16 cellular contexts compared by ENCODE assay signal in the genomic region with DNA sequence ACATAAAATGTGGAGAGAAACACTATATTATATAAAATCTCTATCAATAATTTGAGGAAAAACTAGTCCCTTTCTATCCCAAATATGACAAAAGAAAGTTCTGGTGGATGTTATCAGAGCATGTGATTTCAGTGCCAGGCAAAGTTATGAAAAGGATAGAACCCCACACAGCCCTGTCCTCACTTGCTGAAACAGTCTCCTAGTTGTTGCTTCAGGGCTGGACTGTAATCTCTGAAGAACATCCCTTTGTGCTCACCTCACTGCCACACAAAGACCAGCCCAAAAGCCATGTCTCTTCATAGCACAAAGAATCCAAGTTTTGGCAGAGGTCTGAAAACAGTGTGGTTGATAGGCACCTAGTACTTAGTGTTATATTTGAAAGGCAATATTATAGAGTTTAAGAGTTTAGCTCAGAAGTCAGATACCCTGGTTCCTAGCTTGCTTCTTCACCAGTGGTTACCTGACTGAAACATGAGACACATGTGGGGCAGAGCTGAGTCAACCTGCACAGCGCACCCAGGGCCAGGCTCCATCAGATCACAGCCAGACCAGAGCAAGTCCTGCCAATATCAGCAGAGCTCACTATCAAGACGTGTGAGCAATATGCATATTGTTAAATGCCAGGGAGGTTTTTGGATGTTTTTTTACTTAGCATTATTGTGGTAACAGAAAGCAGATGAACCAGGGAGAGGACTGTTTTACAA. TPM values are rescaled to one million over a fixed set of nuclear protein-coding genes. Genes with fewer than 3 reads are reported as not detected.
DNase-seq lines count a peak whose midpoint lies in the region; ATAC-seq and TF ChIP-seq lines count a peak whose summit lies in the region.
"Had no signal": no experiment of that assay in that cellular context is flagged by ENCODE, and none has a peak within 500 bp of the region (broad histone marks: within the 10 kb centered on the region; RNA-seq: fewer than 3 reads in every experiment).

No MANE protein-coding gene starts in this region.

- in situ Hi-C loops in mammary epithelial cell (cut with MboI; ENCODE audit: low sequenced_read_pairs in 2 of 2) = no loop called here

- DNase-seq in PC-3 (peak; percentile 36), mammary epithelial cell (peak; percentile 40), foreskin keratinocyte (peak in 1 of 2 donors; percentile 44), lower lobe of right lung (no peak), SHP77 (lab: John Stamatoyannopoulos, UW) (no peak)
- no peak for DNase-seq in activated effector memory CD4-positive, alpha-beta T cell treated with anti-CD3 and anti-CD28 coated beads, Interleukin-2, amount 50 U/mL, for 16 hours
- DNase-seq: BE2C; CD4-positive, alpha-beta memory T cell; DMS79; GM23248 had no signal

- H3K4me3 Mint-ChIP-seq in activated T-helper 17 cell treated with anti-CD3 and anti-CD28 coated beads, Interleukin-2, amount 50 U/mL, for 72 hours = no peak overlapping the region
- H3K4me3 Mint-ChIP-seq: CD4-positive, alpha-beta memory T cell had no signal

- H3K9me3 ChIP-seq in PC-3 (ENCODE audit: low read length) = 0 out of 2 replicates have a peak, but pooled peaks cover 11% of the 10 kb centered on the region
- no peaks in the 10 kb centered on the region for H3K9me3 ChIP-seq in mammary epithelial cell (replicated peaks; ENCODE audit: insufficient read depth, low read length)
- no peaks in the 10 kb centered on the region for H3K9me3 ChIP-seq in lower lobe of right lung
- H3K9me3 ChIP-seq: BE2C had no signal

- TF ChIP-seq CTCF in PC-3 (conservative IDR thresholded peaks at IDR 0.05; ENCODE audit: low read depth, low read length) (no peak), mammary epithelial cell (conservative IDR thresholded peaks at IDR 0.05 in 1 of 2, IDR thresholded peaks at IDR 0.05 in 1 of 2; ENCODE audit: extremely low read depth in 1 of 2, insufficient read depth in 1 of 2, low read depth in 1 of 2, low read length in 2 of 2) (no peak), foreskin keratinocyte (conservative IDR thresholded peaks at IDR 0.05) (no peak), lower lobe of right lung (IDR thresholded peaks at IDR 0.05) (no peak)

- H3K36me3 ChIP-seq in PC-3 (ENCODE audit: low read depth, low read length) (no peaks in the 10 kb centered on the region), mammary epithelial cell (ENCODE audit: insufficient read depth, low read length) (no peaks in the 10 kb centered on the region), lower lobe of right lung (no peaks in the 10 kb centered on the region)
- H3K36me3 ChIP-seq: BE2C had no signal

- 77% methylated on average over 2 of the region's 2 CpGs for WGBS in mammary epithelial cell (ENCODE audit: low coverage, missing lambda C conversion rate)

- H3K36me3 Mint-ChIP-seq in activated T-helper 17 cell treated with anti-CD3 and anti-CD28 coated beads, Interleukin-2, amount 50 U/mL, for 72 hours (ENCODE audit: low read depth) = peaks cover 28% of the 10 kb centered on the region

- POLR2A ChIA-PET in PC-3 (lab: Charles Lee; ENCODE audit: unreplicated experiment) = no interaction called here

- H3K4me2 ChIP-seq in PC-3 (ENCODE audit: low read length) (no peak overlapping the region), mammary epithelial cell (ENCODE audit: insufficient read depth, low read depth, low read length) (no peak overlapping the region)
- H3K4me2 ChIP-seq: A549 had no signal

- no peaks in the 10 kb centered on the region for H3K27me3 Mint-ChIP-seq in activated T-helper 17 cell treated with anti-CD3 and anti-CD28 coated beads, Interleukin-2, amount 50 U/mL, for 72 hours
- H3K27me3 Mint-ChIP-seq: CD4-positive, alpha-beta memory T cell had no signal

- H4K20me1 ChIP-seq in PC-3 (ENCODE audit: low read length) (no peaks in the 10 kb centered on the region), mammary epithelial cell (ENCODE audit: insufficient read depth, low read length) (no peaks in the 10 kb centered on the region)

- CTCF ChIA-PET in PC-3 (lab: Charles Lee) = no interaction called here
- CTCF ChIA-PET in mammary epithelial cell (lab: Charles Lee; ENCODE audit: low non-redundant PET) = no interaction called here

- H3K9me2 ChIP-seq in PC-3 (replicated peaks; ENCODE audit: low read length) = no peaks in the 10 kb centered on the region

- BruUV-seq in PC-3 (replicated peaks; lab: Mats Ljungman, UMichigan) = no TSS peak
- no TSS peak for BruUV-seq in mammary epithelial cell (replicated peaks; lab: Mats Ljungman, UMichigan)

- H3F3A ChIP-seq in PC-3 (ENCODE audit: low read length, unreplicated experiment) = no peaks in the 10 kb centered on the region

- no peak overlapping the region for H2AFZ ChIP-seq in PC-3 (ENCODE audit: low read length)
- no peak overlapping the region for H2AFZ ChIP-seq in mammary epithelial cell (ENCODE audit: low read depth, low read length)
- H2AFZ ChIP-seq: GM23248 had no signal

- no peak overlapping the region for H3K4me3 ChIP-seq in PC-3 (ENCODE audit: low read length)
- no peak overlapping the region for H3K4me3 ChIP-seq in mammary epithelial cell (replicated peaks in 1 of 3; ENCODE audit: insufficient read depth in 1 of 3, low read depth in 2 of 3, low read length in 3 of 3)
- H3K4me3 ChIP-seq in lower lobe of right lung = no peak overlapping the region
- H3K4me3 ChIP-seq: A549, GM23248 had no signal

- no peak overlapping the region for H3K27ac ChIP-seq in PC-3 (ENCODE audit: low read length)
- H3K27ac ChIP-seq in mammary epithelial cell (ENCODE audit: insufficient read depth, low read depth, low read length) = no peak overlapping the region
- no peak overlapping the region for H3K27ac ChIP-seq in foreskin keratinocyte
- no peak overlapping the region for H3K27ac ChIP-seq in lower lobe of right lung
- H3K27ac ChIP-seq: A549, C4-2B, GM23248 had no signal

- no peaks in the 10 kb centered on the region for H3K4me1 Mint-ChIP-seq in activated T-helper 17 cell treated with anti-CD3 and anti-CD28 coated beads, Interleukin-2, amount 50 U/mL, for 72 hours
- H3K4me1 Mint-ChIP-seq: CD4-positive, alpha-beta memory T cell had no signal

- dilution Hi-C loops in mammary epithelial cell (cut with HindIII; ENCODE audit: low sequenced_read_pairs) = no loop called here

- H3K79me2 ChIP-seq in PC-3 (ENCODE audit: low read length) = no peaks in the 10 kb centered on the region
- no peaks in the 10 kb centered on the region for H3K79me2 ChIP-seq in mammary epithelial cell (ENCODE audit: insufficient read depth, low read length)

- H3K27me3 ChIP-seq in PC-3 (ENCODE audit: low read length) (no peaks in the 10 kb centered on the region), mammary epithelial cell (ENCODE audit: insufficient read depth, low read length) (no peaks in the 10 kb centered on the region), foreskin keratinocyte (no peaks in the 10 kb centered on the region), lower lobe of right lung (ENCODE audit: low read depth) (no peaks in the 10 kb centered on the region)

- H3K27ac Mint-ChIP-seq in activated T-helper 17 cell treated with anti-CD3 and anti-CD28 coated beads, Interleukin-2, amount 50 U/mL, for 72 hours = no peak overlapping the region
- H3K27ac Mint-ChIP-seq: CD4-positive, alpha-beta memory T cell had no signal

- intact Hi-C loops in PC-3 (cut with micrococcal nuclease) (no loop called here), mammary epithelial cell (cut with micrococcal nuclease) (no loop called here), lower lobe of right lung (cut with DNase I) (no loop called here)

- H3K4me1 ChIP-seq in PC-3 (ENCODE audit: insufficient read depth, low read length) = no peaks in the 10 kb centered on the region
- H3K4me1 ChIP-seq in mammary epithelial cell (ENCODE audit: insufficient read depth, low read length) = peaks cover 4% of the 10 kb centered on the region
- peaks cover 4% of the 10 kb centered on the region for H3K4me1 ChIP-seq in foreskin keratinocyte
- H3K4me1 ChIP-seq in lower lobe of right lung = no peaks in the 10 kb centered on the region
- H3K4me1 ChIP-seq: A549, BE2C had no signal

- no peaks in the 10 kb centered on the region for H3K9me3 Mint-ChIP-seq in activated T-helper 17 cell treated with anti-CD3 and anti-CD28 coated beads, Interleukin-2, amount 50 U/mL, for 72 hours

- peak; percentile 69 for ATAC-seq in PC-3
- peak; percentile 62 for ATAC-seq in activated T-helper 17 cell treated with anti-CD3 and anti-CD28 coated beads, Interleukin-2, amount 50 U/mL, for 72 hours (replicated peaks)
- peak; percentile 62 for ATAC-seq in foreskin keratinocyte
- no peak for ATAC-seq in lower lobe of right lung
- ATAC-seq in HG03439 (IDR thresholded peaks at IDR 0.05; ENCODE audit: unreplicated experiment) = no peak
- ATAC-seq: A549, HCT116 had no signal

- H3K9ac ChIP-seq in PC-3 (ENCODE audit: low read length) = no peak overlapping the region
- no peak overlapping the region for H3K9ac ChIP-seq in mammary epithelial cell (ENCODE audit: insufficient read depth, low read length)
- H3K9ac ChIP-seq: GM23248 had no signal

RNA-seq across cellular contexts. Expression of a gene that starts 25.0 kb away (rescaled TPM):
- total RNA-seq in PC-3 (2014; rRNA removed) (not detected in 2 replicates), mammary epithelial cell (not detected), foreskin keratinocyte (not detected in 2 replicates), lower lobe of right lung (0.21 TPM)
- not detected for total RNA-seq in activated T-helper 17 cell treated with anti-CD3 and anti-CD28 coated beads, Interleukin-2, amount 50 U/mL, for 72 hours
- polyA plus RNA-seq in mammary epithelial cell (0.02 TPM), foreskin keratinocyte (not detected in 2 replicates)
- not detected for polyA minus RNA-seq in mammary epithelial cell
- total RNA-seq: CD4-positive, alpha-beta memory T cell; G401; GM23248 had no signal
- polyA plus RNA-seq: GM23248 had no signal

RNA-seq across cellular contexts. Expression of a gene that starts 30.2 kb away (rescaled TPM):
- total RNA-seq in PC-3 (2014; rRNA removed) (not detected in 2 replicates), mammary epithelial cell (not detected), foreskin keratinocyte (1.1 and 1.9 TPM in 2 replicates), lower lobe of right lung (15.5 TPM)
- under 1 TPM in 1 of 2 donors, not detected in 1; 0.15 TPM for total RNA-seq in activated T-helper 17 cell treated with anti-CD3 and anti-CD28 coated beads, Interleukin-2, amount 50 U/mL, for 72 hours
- polyA plus RNA-seq in mammary epithelial cell (0.06 TPM), foreskin keratinocyte (0.41 and 0.91 TPM in 2 replicates)
- not detected for polyA minus RNA-seq in mammary epithelial cell
- total RNA-seq: CD4-positive, alpha-beta memory T cell; G401; GM23248 had no signal

Comparison
In these comparisons a context has a peak if more than half of its experiments do, and no peak if none do; other contexts are left out.
1. ATAC-seq: peak in PC-3 (single experiment), activated T-helper 17 cell treated with anti-CD3 and anti-CD28 coated beads, Interleukin-2, amount 50 U/mL, for 72 hours (single experiment) and foreskin keratinocyte (single experiment); none in lower lobe of right lung (0 of 2) and HG03439 (single experiment).
2. DNase-seq: peak in PC-3 (single experiment) and mammary epithelial cell (single experiment); none in lower lobe of right lung (single experiment), activated effector memory CD4-positive, alpha-beta T cell treated with anti-CD3 and anti-CD28 coated beads, Interleukin-2, amount 50 U/mL, for 16 hours (single experiment) and SHP77 (0 of 2).